In the genomic region with DNA sequence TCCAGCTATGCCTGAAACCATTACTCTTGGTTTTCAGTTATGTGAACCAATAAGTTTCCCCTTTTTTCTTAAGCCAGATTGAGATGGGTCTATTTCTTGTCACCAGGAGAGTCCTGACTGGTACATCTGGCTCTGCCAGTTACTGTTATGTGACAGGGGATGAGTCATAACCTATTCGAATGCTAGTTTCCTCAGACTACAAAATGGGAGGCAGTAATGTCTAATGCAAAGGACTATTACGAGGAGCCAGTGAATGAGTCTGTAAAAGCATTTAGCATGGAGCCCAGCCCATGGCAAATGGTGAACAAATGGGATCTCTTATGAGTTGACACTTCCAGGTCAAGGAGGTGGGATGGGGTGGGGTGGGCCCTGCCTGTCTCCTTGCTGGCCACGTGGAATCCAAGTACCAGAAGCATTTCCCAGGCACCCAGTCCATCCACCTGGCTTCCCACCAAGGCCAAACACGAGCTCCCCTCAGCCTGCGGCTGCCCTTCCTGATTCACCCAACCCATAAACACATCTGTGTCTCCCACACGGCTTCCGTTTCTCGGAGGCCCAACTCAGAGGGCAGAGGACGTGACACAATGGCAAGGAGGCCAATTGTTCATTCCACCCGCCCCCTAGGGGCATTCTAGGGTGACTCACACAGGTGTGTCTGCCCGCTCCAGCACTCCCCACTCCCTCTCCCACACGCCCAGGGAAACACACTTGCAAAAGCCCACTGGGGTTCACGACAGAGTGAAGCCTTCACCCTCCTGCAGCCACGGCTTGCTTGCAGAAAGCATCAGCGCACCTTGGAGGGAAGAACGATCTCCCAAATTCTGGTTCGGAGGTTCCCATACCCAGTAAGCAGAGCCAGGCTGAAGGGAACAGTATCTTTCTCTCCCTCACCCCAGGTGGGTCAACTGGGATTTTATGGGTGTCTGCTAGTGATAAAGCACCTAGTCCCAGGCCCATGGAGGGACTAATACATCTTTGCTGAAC, we compare ENCODE assay signal across 9 cellular contexts.
A peak's percentile ranks its signal among the peaks of the same experiment; 100 is the strongest.
DNase-seq lines count a peak whose midpoint lies in the region; ATAC-seq and TF ChIP-seq lines count a peak whose summit lies in the region.
"Had no signal": no experiment of that assay in that cellular context is flagged by ENCODE, and none has a peak within 500 bp of the region (broad histone marks: within the 10 kb centered on the region; RNA-seq: fewer than 3 reads in every experiment).

No MANE protein-coding gene starts in this region.

- peak in 3 of 4 donors; percentile 51 to 77 (median 61) for ATAC-seq in heart left ventricle
- ATAC-seq in upper lobe of right lung: peak; percentile 24
- no peak for ATAC-seq in HG03432 (IDR thresholded peaks at IDR 0.05; ENCODE audit: unreplicated experiment)

- peak in 3 of 5 donors; percentile 39 to 74 (median 49) for DNase-seq in heart left ventricle
- DNase-seq in right atrium auricular region (ENCODE audit: low spot score): no peak
- peak; percentile 90 for DNase-seq in activated CD4-positive, alpha-beta memory T cell treated with anti-CD3 and anti-CD28 coated beads for 36 hours
- peak; percentile 41 for DNase-seq in hepatocyte (ENCODE audit: low spot score)
- DNase-seq in upper lobe of right lung: no peak
- no peak for DNase-seq in COLO668 (lab: John Stamatoyannopoulos, UW; ENCODE audit: unreplicated experiment)
- no peak for DNase-seq in uterus

- H3K27me3 ChIP-seq in heart left ventricle (no peaks in the 10 kb centered on the region), right atrium auricular region (no peaks in the 10 kb centered on the region), hepatocyte (no peaks in the 10 kb centered on the region), upper lobe of right lung (no peaks in the 10 kb centered on the region), uterus (no peaks in the 10 kb centered on the region)

- WGBS in heart left ventricle, 4 donors: 62 to 77% (median 74%) methylated on average over 16 to 17 of the region's 17 CpGs
- 76% methylated on average over 17 of the region's 17 CpGs for WGBS in hepatocyte (ENCODE audit: low lambda C conversion rate, missing lambda C conversion rate)

- no peak overlapping the region for H2AFZ ChIP-seq in hepatocyte

- TF ChIP-seq POLR2A in heart left ventricle (IDR thresholded peaks at IDR 0.05) (no peak), uterus (IDR thresholded peaks at IDR 0.05) (no peak)

- H3K4me3 ChIP-seq in heart left ventricle (no peak overlapping the region), right atrium auricular region (no peak overlapping the region), hepatocyte (no peak overlapping the region), upper lobe of right lung (no peak overlapping the region), uterus (no peak overlapping the region)
- H3K4me3 ChIP-seq: SK-N-MC had no signal

- CTCF ChIA-PET in activated CD4-positive, alpha-beta memory T cell treated with anti-CD3 and anti-CD28 coated beads for 36 hours (lab: Charles Lee): interaction anchor here (0.8 to 3.3 kb wide), 7 partner anchors 9 to 35 kb away, joined by 3 to 14 read pairs (median 3); no protein-coding TSS in a partner anchor

- H3K4me1 Mint-ChIP-seq in activated CD4-positive, alpha-beta memory T cell treated with anti-CD3 and anti-CD28 coated beads for 36 hours (ENCODE audit: low read depth): peaks cover 43% of the 10 kb centered on the region

- TF ChIP-seq CTCF in heart left ventricle (IDR thresholded peaks at IDR 0.05): no peak
- no peak for TF ChIP-seq CTCF in right atrium auricular region (IDR thresholded peaks at IDR 0.05)
- TF ChIP-seq CTCF in hepatocyte (IDR thresholded peaks at IDR 0.05; ENCODE audit: poor library complexity): no peak
- no peak for TF ChIP-seq CTCF in upper lobe of right lung (IDR thresholded peaks at IDR 0.05)
- no peak for TF ChIP-seq CTCF in uterus (IDR thresholded peaks at IDR 0.05)

- H3K9me3 ChIP-seq in heart left ventricle (no peaks in the 10 kb centered on the region), right atrium auricular region (no peaks in the 10 kb centered on the region), hepatocyte (ENCODE audit: low read depth) (no peaks in the 10 kb centered on the region), upper lobe of right lung (no peaks in the 10 kb centered on the region), uterus (no peaks in the 10 kb centered on the region)

- no peaks in the 10 kb centered on the region for H3K79me2 ChIP-seq in hepatocyte

- intact Hi-C loops in heart left ventricle (cut with DNase I) (loop anchor here in 1 of 10 donors (10.0 kb wide), 1 partner anchor 599 kb away; no protein-coding TSS in a partner anchor), upper lobe of right lung (cut with DNase I) (no loop called here), uterus (cut with DNase I; ENCODE audit: low total_unique reads) (no loop called here)
- intact Hi-C loops in activated CD4-positive, alpha-beta memory T cell treated with anti-CD3 and anti-CD28 coated beads for 36 hours (cut with micrococcal nuclease): loop anchor here (1.0 to 5.0 kb wide), 4 partner anchors 14 to 172 kb away; a partner anchor contains a TSS

- H3K36me3 ChIP-seq in heart left ventricle (no peaks in the 10 kb centered on the region), right atrium auricular region (no peaks in the 10 kb centered on the region), hepatocyte (replicated peaks; ENCODE audit: insufficient read depth, low read depth) (no peaks in the 10 kb centered on the region), upper lobe of right lung (no peaks in the 10 kb centered on the region), uterus (no peaks in the 10 kb centered on the region)

- no peaks in the 10 kb centered on the region for H3K9me3 Mint-ChIP-seq in activated CD4-positive, alpha-beta memory T cell treated with anti-CD3 and anti-CD28 coated beads for 36 hours

- H3K27ac Mint-ChIP-seq in activated CD4-positive, alpha-beta memory T cell treated with anti-CD3 and anti-CD28 coated beads for 36 hours: peak overlapping the region; percentile 86

- POLR2A ChIA-PET in activated CD4-positive, alpha-beta memory T cell treated with anti-CD3 and anti-CD28 coated beads for 36 hours (lab: Charles Lee): interaction anchor here (0.6 kb wide), 2 partner anchors 14 to 20 kb away, joined by 3 to 4 read pairs; no protein-coding TSS in a partner anchor

- H3K4me1 ChIP-seq in heart left ventricle: peaks cover 0 to 61% (median 22%) of the 10 kb centered on the region in 12 donors
- peaks cover 0 to 29% of the 10 kb centered on the region in 2 donors for H3K4me1 ChIP-seq in right atrium auricular region
- H3K4me1 ChIP-seq in hepatocyte (ENCODE audit: insufficient read depth): peaks cover 7% of the 10 kb centered on the region
- peaks cover 9% of the 10 kb centered on the region for H3K4me1 ChIP-seq in upper lobe of right lung
- no peaks in the 10 kb centered on the region for H3K4me1 ChIP-seq in uterus

- H3K9me2 ChIP-seq in hepatocyte (replicated peaks; ENCODE audit: insufficient read depth): no peaks in the 10 kb centered on the region

- no peaks in the 10 kb centered on the region for H4K20me1 ChIP-seq in hepatocyte (ENCODE audit: insufficient read depth, poor library complexity, severe bottlenecking)

- H3K36me3 Mint-ChIP-seq in activated CD4-positive, alpha-beta memory T cell treated with anti-CD3 and anti-CD28 coated beads for 36 hours: no peaks in the 10 kb centered on the region

- H3K4me2 ChIP-seq in hepatocyte: no peak overlapping the region

- H3K27ac ChIP-seq in heart left ventricle: peak overlapping the region in 11 of 12 donors; percentile 2 to 73 (median 43)
- H3K27ac ChIP-seq in right atrium auricular region: peak overlapping the region in 1 of 2 donors; percentile 26
- H3K27ac ChIP-seq in hepatocyte: peak overlapping the region; percentile 40
- no peak overlapping the region for H3K27ac ChIP-seq in upper lobe of right lung
- no peak overlapping the region for H3K27ac ChIP-seq in uterus
- H3K27ac ChIP-seq: SK-N-MC had no signal

- H3K4me3 Mint-ChIP-seq in activated CD4-positive, alpha-beta memory T cell treated with anti-CD3 and anti-CD28 coated beads for 36 hours: peak overlapping the region; percentile 27

- no peaks in the 10 kb centered on the region for H3K27me3 Mint-ChIP-seq in activated CD4-positive, alpha-beta memory T cell treated with anti-CD3 and anti-CD28 coated beads for 36 hours

Comparison
In these comparisons a context has a peak if more than half of its experiments do, and no peak if none do; other contexts are left out.
1. DNase-seq: peak in heart left ventricle (3 of 5), activated CD4-positive, alpha-beta memory T cell treated with anti-CD3 and anti-CD28 coated beads for 36 hours (single experiment) and hepatocyte (single experiment); none in right atrium auricular region (single experiment), upper lobe of right lung (single experiment), COLO668 (single experiment) and uterus (0 of 2).
2. H3K27ac ChIP-seq: peak in heart left ventricle (11 of 12) and hepatocyte (single experiment); none in upper lobe of right lung (single experiment) and uterus (0 of 2).